In the genomic region with DNA sequence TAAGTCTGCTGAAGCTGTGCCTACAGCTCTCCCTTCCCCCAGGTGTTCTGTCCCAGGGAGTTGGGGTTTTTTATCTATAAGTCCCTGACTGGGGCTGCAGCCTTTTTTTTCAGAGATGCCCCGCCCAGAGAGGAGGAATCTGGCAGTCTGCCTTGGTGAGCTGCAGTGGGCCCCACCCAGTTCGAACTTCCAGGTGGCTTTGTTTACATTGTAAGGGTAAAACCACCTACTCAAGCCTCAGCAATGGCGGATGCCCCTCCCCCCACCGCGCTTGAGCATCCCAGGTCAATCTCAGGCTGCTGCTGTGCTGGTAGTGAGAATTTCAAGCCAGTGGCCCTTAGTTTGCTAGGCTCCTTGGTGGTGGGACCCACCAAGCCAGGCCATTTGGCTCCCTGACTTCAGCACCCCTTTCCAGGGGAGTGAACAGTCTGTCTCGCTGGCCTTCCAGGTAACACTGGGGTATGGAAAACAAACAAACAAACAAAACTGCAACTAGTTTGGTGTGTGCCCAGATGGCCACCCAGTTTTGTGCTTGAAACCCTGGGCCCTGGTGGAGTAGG, we compare ENCODE assay signal across 16 cellular contexts.
DNase-seq lines count a peak whose midpoint lies in the region; ATAC-seq, FAIRE-seq and TF ChIP-seq lines count a peak whose summit lies in the region.
"Had no signal": no experiment of that assay in that cellular context is flagged by ENCODE, and none has a peak within 500 bp of the region (broad histone marks: within the 10 kb centered on the region; RNA-seq: fewer than 3 reads in every experiment).

No MANE protein-coding gene starts in this region.

- H4K20me1 ChIP-seq in DND-41 (ENCODE audit: insufficient read depth, low read length) (no peaks in the 10 kb centered on the region), PC-3 (ENCODE audit: low read length) (no peaks in the 10 kb centered on the region)
- H4K20me1 ChIP-seq: BLaER1 treated with 17β-estradiol and CSF1 and Interleukin-3, amounts not matched to agents 10 nM and 100 nM had no signal

- H3K4me1 ChIP-seq in DND-41 (ENCODE audit: insufficient read depth, low read length) = no peaks in the 10 kb centered on the region
- H3K4me1 ChIP-seq in PC-3 (ENCODE audit: insufficient read depth, low read length) = peaks cover 20% of the 10 kb centered on the region
- H3K4me1 ChIP-seq in kidney (ENCODE audit: control insufficient read depth in 1 of 2, insufficient read depth in 1 of 2, low read depth in 1 of 2, low read length in 2 of 2) = no peaks in the 10 kb centered on the region
- H3K4me1 ChIP-seq: BLaER1 treated with 17β-estradiol and CSF1 and Interleukin-3, amounts not matched to agents 10 nM and 100 nM; sigmoid colon; suprapubic skin had no signal

- H3K79me2 ChIP-seq in DND-41 (ENCODE audit: insufficient read depth, low read length) (no peaks in the 10 kb centered on the region), PC-3 (ENCODE audit: low read length) (peaks cover 81% of the 10 kb centered on the region)

- H3K9me3 ChIP-seq in DND-41 (ENCODE audit: insufficient read depth, low read length, severe bottlenecking) (no peaks in the 10 kb centered on the region), PC-3 (ENCODE audit: low read length) (no peaks in the 10 kb centered on the region), kidney (ENCODE audit: control insufficient read depth in 1 of 2, low read length in 2 of 2) (no peaks in the 10 kb centered on the region)
- H3K9me3 ChIP-seq: sigmoid colon had no signal

- H3K4me3 ChIP-seq in DND-41 (ENCODE audit: low read depth in 1 of 2, low read length in 2 of 2) (no peak overlapping the region), PC-3 (ENCODE audit: low read length) (no peak overlapping the region), kidney (ENCODE audit: low read length in 2 of 2) (no peak overlapping the region)
- H3K4me3 ChIP-seq: BLaER1 treated with 17β-estradiol and CSF1 and Interleukin-3, amounts not matched to agents 10 nM and 100 nM; sigmoid colon; suprapubic skin had no signal

- DNase-seq in DND-41 (peak; percentile 8), NCI-H1105 treated with DMSO at 0.1 percent for 48 hours (lab: John Stamatoyannopoulos, UW) (peak; percentile 97), PC-3 (peak; percentile 80), kidney (peak; percentile 40), left lobe of liver (ENCODE audit: low spot score) (no peak), caudate nucleus (lab: John Stamatoyannopoulos, UW) (no peak), retina (no peak)
- DNase-seq: activated CD8-positive, alpha-beta memory T cell treated with anti-CD3 and anti-CD28 coated beads, Interleukin-2, amount 10 ng/mL, durations not matched to agents 7 days and 5 days; activated naive CD8-positive, alpha-beta T cell treated with anti-CD3 and anti-CD28 coated beads for 36 hours; immature natural killer cell; naive thymus-derived CD4-positive, alpha-beta T cell; sigmoid colon had no signal

- H3K36me3 ChIP-seq in DND-41 (ENCODE audit: insufficient read depth, low read length) (no peaks in the 10 kb centered on the region), PC-3 (ENCODE audit: low read depth, low read length) (no peaks in the 10 kb centered on the region), kidney (ENCODE audit: control insufficient read depth in 1 of 2, insufficient read depth in 2 of 2, low read length in 2 of 2) (no peaks in the 10 kb centered on the region)
- H3K36me3 ChIP-seq: BLaER1 treated with 17β-estradiol and CSF1 and Interleukin-3, amounts not matched to agents 10 nM and 100 nM; sigmoid colon; suprapubic skin had no signal

- ATAC-seq in DND-41 (ENCODE audit: insufficient read depth, low read depth) (no peak), PC-3 (peak; percentile 78), left lobe of liver (no peak), HG03469 (IDR thresholded peaks at IDR 0.05; ENCODE audit: unreplicated experiment) (no peak)
- ATAC-seq: activated CD8-positive, alpha-beta memory T cell treated with anti-CD3 and anti-CD28 coated beads, Interleukin-2, amount 10 ng/mL, durations not matched to agents 7 days and 5 days; naive thymus-derived CD4-positive, alpha-beta T cell had no signal

- no peaks in the 10 kb centered on the region for H3F3A ChIP-seq in PC-3 (ENCODE audit: low read length, unreplicated experiment)

- TF ChIP-seq CTCF in DND-41 (IDR thresholded peaks at IDR 0.05; ENCODE audit: borderline replicate concordance, extremely low read depth, low read length, poor library complexity, severe bottlenecking) (no peak), PC-3 (conservative IDR thresholded peaks at IDR 0.05; ENCODE audit: low read depth, low read length) (no peak), kidney (IDR thresholded peaks at IDR 0.05; ENCODE audit: borderline replicate concordance, extremely low read depth, insufficient read depth) (no peak)

- H2AFZ ChIP-seq in DND-41 (ENCODE audit: low read depth, low read length) (no peak overlapping the region), PC-3 (ENCODE audit: low read length) (no peak overlapping the region)

- H3K9me2 ChIP-seq in PC-3 (replicated peaks; ENCODE audit: low read length) = no peaks in the 10 kb centered on the region

- CTCF ChIA-PET in PC-3 (lab: Charles Lee) = no interaction called here

- H3K9ac ChIP-seq in DND-41 (ENCODE audit: low read depth, low read length) = no peak overlapping the region
- no peak overlapping the region for H3K9ac ChIP-seq in PC-3 (ENCODE audit: low read length)
- H3K9ac ChIP-seq in kidney (ENCODE audit: low read length in 2 of 2) = no peak overlapping the region
- H3K9ac ChIP-seq: BLaER1 treated with 17β-estradiol and CSF1 and Interleukin-3, amounts not matched to agents 10 nM and 100 nM had no signal

- no peak for FAIRE-seq in kidney (lab: Jason Lieb, UNC)

- BruUV-seq in PC-3 (replicated peaks; lab: Mats Ljungman, UMichigan) = no TSS peak

- H3K27me3 ChIP-seq in DND-41 (ENCODE audit: insufficient read depth, low read length, poor library complexity) (no peaks in the 10 kb centered on the region), PC-3 (ENCODE audit: low read length) (no peaks in the 10 kb centered on the region)
- H3K27me3 ChIP-seq: BLaER1 treated with 17β-estradiol and CSF1 and Interleukin-3, amounts not matched to agents 10 nM and 100 nM; sigmoid colon; suprapubic skin had no signal

- H3K27ac ChIP-seq in DND-41 (ENCODE audit: low read length) = no peak overlapping the region
- H3K27ac ChIP-seq in PC-3 (ENCODE audit: low read length) = no peak overlapping the region
- no peak overlapping the region for H3K27ac ChIP-seq in kidney (ENCODE audit: low read depth in 2 of 2, low read length in 2 of 2)
- H3K27ac ChIP-seq in caudate nucleus (ENCODE audit: low read depth, low read length) = no peak overlapping the region
- H3K27ac ChIP-seq: BLaER1 treated with 17β-estradiol and CSF1 and Interleukin-3, amounts not matched to agents 10 nM and 100 nM; RWPE1; sigmoid colon; suprapubic skin had no signal

- H3K4me2 ChIP-seq in DND-41 (ENCODE audit: insufficient read depth, low read length) = no peak overlapping the region
- peak overlapping the region; percentile 45 for H3K4me2 ChIP-seq in PC-3 (ENCODE audit: low read length)
- H3K4me2 ChIP-seq: BLaER1 treated with 17β-estradiol and CSF1 and Interleukin-3, amounts not matched to agents 10 nM and 100 nM had no signal

- POLR2A ChIA-PET in PC-3 (lab: Charles Lee; ENCODE audit: unreplicated experiment) = no interaction called here

- intact Hi-C loops in PC-3 (cut with micrococcal nuclease) (no loop called here), kidney (cut with DNase I) (no loop called here)

Comparison
In these comparisons a context has a peak if more than half of its experiments do, and no peak if none do; other contexts are left out.
1. DNase-seq: peak in DND-41 (single experiment), NCI-H1105 treated with DMSO at 0.1 percent for 48 hours (single experiment), PC-3 (single experiment) and kidney (single experiment); none in left lobe of liver (single experiment), caudate nucleus (0 of 61) and retina (single experiment).